1 cellular context compared by ENCODE assay signal in genomic region chr19:39970674-39971379, GRCh38.
TF ChIP-seq lines count a peak whose summit lies in the region.

Gene PSMC4, plus strand, starts transcription at chr19:39971165. Its CDS starts 38 bp downstream, at chr19:39971203.

TF ChIP-seq in HepG2, 621 proteins besides CTCF, POLR2A, EP300 and RAD21 (continued from another document and continues in another):
- TF ChIP-seq ZNF136 (CRISPR knock-in tag; IDR thresholded peaks at IDR 0.05; ENCODE audit: low read depth) (no peak), ATF1 (CRISPR knock-in tag; IDR thresholded peaks at IDR 0.05) (peak; percentile 95), HNF1A (IDR thresholded peaks at IDR 0.05; ENCODE audit: low read depth) (peak; percentile 22; the same call in 1 of the 2 replicates), HNF1A (CRISPR knock-in tag; IDR thresholded peaks at IDR 0.05; ENCODE audit: borderline replicate concordance) (peak; percentile 73; the same call in 1 of the 2 replicates), SATB2 (CRISPR knock-in tag; IDR thresholded peaks at IDR 0.05) (no peak), ZNF282 (IDR thresholded peaks at IDR 0.05; ENCODE audit: partially characterized antibody) (no peak), ZNF574 (CRISPR knock-in tag; IDR thresholded peaks at IDR 0.05) (peak; percentile 94), ZNF713 (CRISPR knock-in tag; IDR thresholded peaks at IDR 0.05) (peak; percentile 57; the same call in 1 of the 2 replicates), NFE2L2 (IDR thresholded peaks at IDR 0.05; ENCODE audit: low read length) (no peak), GFI1 (CRISPR knock-in tag; IDR thresholded peaks at IDR 0.05; ENCODE audit: borderline replicate concordance) (peak; percentile 64), ZNF776 (CRISPR knock-in tag; IDR thresholded peaks at IDR 0.05) (peak; percentile 71; the same call in 1 of the 2 replicates), ZNF17 (CRISPR knock-in tag; IDR thresholded peaks at IDR 0.05) (no peak), ZNF792 (CRISPR knock-in tag; IDR thresholded peaks at IDR 0.05) (peak; percentile 85), HES4 (CRISPR knock-in tag; IDR thresholded peaks at IDR 0.05; ENCODE audit: borderline replicate concordance) (0 out of 2 replicates have a peak, but pooled peaks have one; percentile 46), SIX1 (CRISPR knock-in tag; IDR thresholded peaks at IDR 0.05; ENCODE audit: borderline replicate concordance) (no peak; the same call in 1 of the 2 replicates), SMARCE1 (IDR thresholded peaks at IDR 0.05; ENCODE audit: borderline replicate concordance) (no peak), AKAP8 (CRISPR knock-in tag; IDR thresholded peaks at IDR 0.05) (peak; percentile 44; the same call in 1 of the 2 replicates), GMEB2 (CRISPR knock-in tag; IDR thresholded peaks at IDR 0.05; ENCODE audit: low read depth) (0 out of 2 replicates have a peak, but pooled peaks have one; percentile 34), KIAA2018 (CRISPR knock-in tag; IDR thresholded peaks at IDR 0.05; ENCODE audit: borderline replicate concordance) (peak; percentile 81; the same call in 1 of the 2 replicates), NFE2 (CRISPR knock-in tag; IDR thresholded peaks at IDR 0.05) (0 out of 2 replicates have a peak, but pooled peaks have one; percentile 29), ZNF547 (CRISPR knock-in tag; IDR thresholded peaks at IDR 0.05) (peak; percentile 30; the same call in 1 of the 2 replicates), PHB2 (IDR thresholded peaks at IDR 0.05; ENCODE audit: partially characterized antibody) (no peak)
- TF ChIP-seq, protein P1, sequence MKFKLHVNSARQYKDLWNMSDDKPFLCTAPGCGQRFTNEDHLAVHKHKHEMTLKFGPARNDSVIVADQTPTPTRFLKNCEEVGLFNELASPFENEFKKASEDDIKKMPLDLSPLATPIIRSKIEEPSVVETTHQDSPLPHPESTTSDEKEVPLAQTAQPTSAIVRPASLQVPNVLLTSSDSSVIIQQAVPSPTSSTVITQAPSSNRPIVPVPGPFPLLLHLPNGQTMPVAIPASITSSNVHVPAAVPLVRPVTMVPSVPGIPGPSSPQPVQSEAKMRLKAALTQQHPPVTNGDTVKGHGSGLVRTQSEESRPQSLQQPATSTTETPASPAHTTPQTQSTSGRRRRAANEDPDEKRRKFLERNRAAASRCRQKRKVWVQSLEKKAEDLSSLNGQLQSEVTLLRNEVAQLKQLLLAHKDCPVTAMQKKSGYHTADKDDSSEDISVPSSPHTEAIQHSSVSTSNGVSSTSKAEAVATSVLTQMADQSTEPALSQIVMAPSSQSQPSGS (CRISPR knock-in tag; IDR thresholded peaks at IDR 0.05): peak; percentile 85
- TF ChIP-seq, protein P2, sequence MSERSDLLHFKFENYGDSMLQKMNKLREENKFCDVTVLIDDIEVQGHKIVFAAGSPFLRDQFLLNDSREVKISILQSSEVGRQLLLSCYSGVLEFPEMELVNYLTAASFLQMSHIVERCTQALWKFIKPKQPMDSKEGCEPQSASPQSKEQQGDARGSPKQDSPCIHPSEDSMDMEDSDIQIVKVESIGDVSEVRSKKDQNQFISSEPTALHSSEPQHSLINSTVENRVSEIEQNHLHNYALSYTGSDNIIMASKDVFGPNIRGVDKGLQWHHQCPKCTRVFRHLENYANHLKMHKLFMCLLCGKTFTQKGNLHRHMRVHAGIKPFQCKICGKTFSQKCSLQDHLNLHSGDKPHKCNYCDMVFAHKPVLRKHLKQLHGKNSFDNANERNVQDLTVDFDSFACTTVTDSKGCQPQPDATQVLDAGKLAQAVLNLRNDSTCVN (CRISPR knock-in tag; IDR thresholded peaks at IDR 0.05; ENCODE audit: borderline replicate concordance): 0 out of 2 replicates have a peak, but pooled peaks have one; percentile 31
- TF ChIP-seq, protein P3, sequence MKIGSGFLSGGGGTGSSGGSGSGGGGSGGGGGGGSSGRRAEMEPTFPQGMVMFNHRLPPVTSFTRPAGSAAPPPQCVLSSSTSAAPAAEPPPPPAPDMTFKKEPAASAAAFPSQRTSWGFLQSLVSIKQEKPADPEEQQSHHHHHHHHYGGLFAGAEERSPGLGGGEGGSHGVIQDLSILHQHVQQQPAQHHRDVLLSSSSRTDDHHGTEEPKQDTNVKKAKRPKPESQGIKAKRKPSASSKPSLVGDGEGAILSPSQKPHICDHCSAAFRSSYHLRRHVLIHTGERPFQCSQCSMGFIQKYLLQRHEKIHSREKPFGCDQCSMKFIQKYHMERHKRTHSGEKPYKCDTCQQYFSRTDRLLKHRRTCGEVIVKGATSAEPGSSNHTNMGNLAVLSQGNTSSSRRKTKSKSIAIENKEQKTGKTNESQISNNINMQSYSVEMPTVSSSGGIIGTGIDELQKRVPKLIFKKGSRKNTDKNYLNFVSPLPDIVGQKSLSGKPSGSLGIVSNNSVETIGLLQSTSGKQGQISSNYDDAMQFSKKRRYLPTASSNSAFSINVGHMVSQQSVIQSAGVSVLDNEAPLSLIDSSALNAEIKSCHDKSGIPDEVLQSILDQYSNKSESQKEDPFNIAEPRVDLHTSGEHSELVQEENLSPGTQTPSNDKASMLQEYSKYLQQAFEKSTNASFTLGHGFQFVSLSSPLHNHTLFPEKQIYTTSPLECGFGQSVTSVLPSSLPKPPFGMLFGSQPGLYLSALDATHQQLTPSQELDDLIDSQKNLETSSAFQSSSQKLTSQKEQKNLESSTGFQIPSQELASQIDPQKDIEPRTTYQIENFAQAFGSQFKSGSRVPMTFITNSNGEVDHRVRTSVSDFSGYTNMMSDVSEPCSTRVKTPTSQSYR (CRISPR knock-in tag; IDR thresholded peaks at IDR 0.05; ENCODE audit: borderline replicate concordance): peak; percentile 50; the same call in 1 of the 2 replicates
- TF ChIP-seq, protein P4, sequence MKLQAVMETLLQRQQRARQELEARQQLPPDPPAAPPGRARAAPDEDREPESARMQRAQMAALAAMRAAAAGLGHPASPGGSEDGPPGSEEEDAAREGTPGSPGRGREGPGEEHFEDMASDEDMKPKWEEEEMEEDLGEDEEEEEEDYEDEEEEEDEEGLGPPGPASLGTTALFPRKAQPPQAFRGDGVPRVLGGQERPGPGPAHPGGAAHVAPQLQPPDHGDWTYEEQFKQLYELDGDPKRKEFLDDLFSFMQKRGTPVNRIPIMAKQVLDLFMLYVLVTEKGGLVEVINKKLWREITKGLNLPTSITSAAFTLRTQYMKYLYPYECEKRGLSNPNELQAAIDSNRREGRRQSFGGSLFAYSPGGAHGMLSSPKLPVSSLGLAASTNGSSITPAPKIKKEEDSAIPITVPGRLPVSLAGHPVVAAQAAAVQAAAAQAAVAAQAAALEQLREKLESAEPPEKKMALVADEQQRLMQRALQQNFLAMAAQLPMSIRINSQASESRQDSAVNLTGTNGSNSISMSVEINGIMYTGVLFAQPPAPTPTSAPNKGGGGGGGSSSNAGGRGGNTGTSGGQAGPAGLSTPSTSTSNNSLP (IDR thresholded peaks at IDR 0.05; ENCODE audit: low read depth, low read length): no peak
- TF ChIP-seq, protein P5, sequence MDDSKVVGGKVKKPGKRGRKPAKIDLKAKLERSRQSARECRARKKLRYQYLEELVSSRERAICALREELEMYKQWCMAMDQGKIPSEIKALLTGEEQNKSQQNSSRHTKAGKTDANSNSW (CRISPR knock-in tag; IDR thresholded peaks at IDR 0.05; ENCODE audit: borderline replicate concordance): peak; percentile 26; the same call in 1 of the 2 replicates
